In genomic region chr2:25123682-25124081, GRCh38 we compare ENCODE assay signal across 1 cellular context.
TF ChIP-seq lines count a peak whose summit lies in the region.

No MANE protein-coding gene starts in this region.

TF ChIP-seq in HepG2, 621 proteins besides CTCF, POLR2A, EP300 and RAD21 (continued from another document):
- TF ChIP-seq ZNF609 (CRISPR knock-in tag; IDR thresholded peaks at IDR 0.05; ENCODE audit: borderline replicate concordance) (no peak), TGIF2 (CRISPR knock-in tag; IDR thresholded peaks at IDR 0.05) (no peak)
